ENCODE assay signal across 3 cellular contexts in the genomic region with DNA sequence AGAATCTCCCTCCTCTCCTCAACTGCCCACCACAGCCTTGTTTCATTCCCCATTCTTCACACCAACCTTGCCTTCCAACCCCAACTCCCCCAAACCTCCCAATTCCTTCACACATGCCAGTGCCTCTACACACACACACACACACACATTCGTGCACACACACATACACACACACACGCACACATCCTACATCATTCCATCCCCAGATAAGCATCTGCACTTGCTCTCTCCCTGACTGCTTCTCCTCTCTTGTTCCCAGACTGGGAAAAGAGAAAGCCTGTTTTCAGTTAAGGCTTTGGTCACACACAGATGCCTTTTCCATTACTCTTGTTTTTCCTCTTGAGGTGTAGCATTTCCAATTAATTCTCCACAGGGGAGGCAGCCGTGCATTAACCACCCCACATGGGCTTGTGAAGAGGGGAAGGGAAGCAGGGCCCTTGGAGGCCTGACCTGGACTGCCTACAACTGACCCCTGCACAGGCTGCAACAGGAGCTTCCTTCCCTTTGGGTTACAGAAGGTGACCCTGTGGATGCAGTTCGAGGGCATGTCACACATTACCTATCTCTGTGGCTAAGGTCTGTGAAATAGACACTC.
TF ChIP-seq lines count a peak whose summit lies in the region.

No MANE protein-coding gene starts in this region.

TF ChIP-seq in GM23338, 12 proteins besides CTCF, POLR2A, EP300 and RAD21:
- no peak for TF ChIP-seq EZH2 (IDR thresholded peaks at IDR 0.05; ENCODE audit: low read depth, unreplicated experiment)

TF ChIP-seq in SK-N-SH, 30 proteins besides CTCF, POLR2A, EP300 and RAD21:
- no peak for TF ChIP-seq FOXM1 (IDR thresholded peaks at IDR 0.05; ENCODE audit: low read depth)
- TF ChIP-seq GATA2 (CRISPR knock-in tag; IDR thresholded peaks at IDR 0.05): peak; percentile 36

TF ChIP-seq in H1, 55 proteins besides CTCF, POLR2A, EP300 and RAD21:
- TF ChIP-seq EZH2 (IDR thresholded peaks at IDR 0.05; ENCODE audit: low read depth, low read length, severe bottlenecking) (no peak), SUZ12 (IDR thresholded peaks at IDR 0.05; ENCODE audit: low read length) (no peak), SRF (IDR thresholded peaks at IDR 0.05; ENCODE audit: low read depth, low read length) (no peak), BACH1 (IDR thresholded peaks at IDR 0.05; ENCODE audit: low read length) (no peak), POLR2AphosphoS5 (IDR thresholded peaks at IDR 0.05; ENCODE audit: low read depth, low read length) (no peak)
